21 cellular contexts compared by ENCODE assay signal in genomic region chr11:120751550-120751949, GRCh38.
A peak's percentile ranks its signal among the peaks of the same experiment; 100 is the strongest.
DNase-seq lines count a peak whose midpoint lies in the region; ATAC-seq and TF ChIP-seq lines count a peak whose summit lies in the region.
"Had no signal": no experiment of that assay in that cellular context is flagged by ENCODE, and none has a peak within 500 bp of the region (broad histone marks: within the 10 kb centered on the region; RNA-seq: fewer than 3 reads in every experiment).

No MANE protein-coding gene starts in this region.

- peak; percentile 25 for ATAC-seq in mucosa of descending colon

- TF ChIP-seq CTCF in mucosa of descending colon (IDR thresholded peaks at IDR 0.05), result no peak
- TF ChIP-seq CTCF in ovary (IDR thresholded peaks at IDR 0.05), result no peak

- DNase-seq in AG20443 (ENCODE audit: low spot score) (peak; percentile 5), H7 (peak; percentile 21), mucosa of descending colon (no peak), mesendoderm (no peak), ovary (no peak)
- no peak for DNase-seq in activated naive CD4-positive, alpha-beta T cell treated with Interleukin-2 at 50 U/mL for 16 hours
- DNase-seq: CD4-positive, CD25-positive, alpha-beta regulatory T cell; DMS153; DND-41; H9; KBM-7; MV-4-11; NCI-H1105; NCI-H1694; NCI-H2081; NCI-H2227 treated with DMSO at 0.1 percent for 48 hours; SIG-M5 had no signal

- no peak overlapping the region for H2AK5ac ChIP-seq in mesendoderm (ENCODE audit: low read length)

- H3K9me3 ChIP-seq in mucosa of descending colon, result no peaks in the 10 kb centered on the region
- H3K9me3 ChIP-seq in ovary, result no peaks in the 10 kb centered on the region
- H3K9me3 ChIP-seq: BLaER1 had no signal

- H3K9ac ChIP-seq in mesendoderm (ENCODE audit: low read length), result no peak overlapping the region
- H3K9ac ChIP-seq: BLaER1 had no signal

- H3K27ac ChIP-seq in cingulate gyrus (ENCODE audit: low read depth, low read length) (peak overlapping the region; percentile 14), mesendoderm (ENCODE audit: low read depth, low read length) (no peak overlapping the region), ovary (no peak overlapping the region)
- H3K27ac ChIP-seq: BLaER1, RWPE1, SK-N-MC had no signal

- no CpG with 5 or more reads among the region's 9 CpGs for WGBS in mesendoderm (ENCODE audit: extremely low coverage, insufficient coverage, low lambda C conversion rate)
- WGBS in ovary, 3 donors, result 24 to 29% (median 28%) methylated on average over 9 of the region's 9 CpGs

- H3K27me3 ChIP-seq in H7 (ENCODE audit: control insufficient read depth, insufficient read depth, low read length) (no peaks in the 10 kb centered on the region), mesendoderm (ENCODE audit: insufficient read depth, low read length, poor library complexity) (no peaks in the 10 kb centered on the region), ovary (no peaks in the 10 kb centered on the region)
- H3K27me3 ChIP-seq: BLaER1 had no signal

- no peak overlapping the region for H3K18ac ChIP-seq in mesendoderm (ENCODE audit: low read length)

- no peak overlapping the region for H3K4me2 ChIP-seq in mesendoderm (ENCODE audit: low read length)
- H3K4me2 ChIP-seq: BLaER1 had no signal

- H3K79me2 ChIP-seq in mesendoderm (ENCODE audit: control insufficient read depth, insufficient read depth, low read length), result no peaks in the 10 kb centered on the region

- H2BK120ac ChIP-seq in mesendoderm (ENCODE audit: low read depth, low read length), result no peak overlapping the region

- H3K56ac ChIP-seq in mesendoderm (ENCODE audit: low read length), result no peak overlapping the region

- no peak for TF ChIP-seq EP300 in ovary (IDR thresholded peaks at IDR 0.05)

- TF ChIP-seq POLR2A in ovary (IDR thresholded peaks at IDR 0.05), result no peak

- H3K23ac ChIP-seq in mesendoderm (ENCODE audit: low read length), result no peak overlapping the region

- H3K4me3 ChIP-seq in H7 (ENCODE audit: insufficient read depth, low read depth, low read length) (no peak overlapping the region), mucosa of descending colon (no peak overlapping the region), mesendoderm (ENCODE audit: low read length) (no peak overlapping the region), ovary (no peak overlapping the region)
- H3K4me3 ChIP-seq: BLaER1, SK-N-MC had no signal

- H4K8ac ChIP-seq in mesendoderm (ENCODE audit: low read depth, low read length), result no peak overlapping the region

- intact Hi-C loops in mucosa of descending colon (cut with DNase I, micrococcal nuclease) (no loop called here), ovary (cut with DNase I) (no loop called here)

- H3K4ac ChIP-seq in mesendoderm (ENCODE audit: low read depth, low read length), result no peak overlapping the region

- no peak overlapping the region for H2BK5ac ChIP-seq in mesendoderm (ENCODE audit: low read length)

- H3K4me1 ChIP-seq in mucosa of descending colon (ENCODE audit: low read depth) (no peaks in the 10 kb centered on the region), mesendoderm (ENCODE audit: control insufficient read depth, low read depth, low read length) (peaks cover 2% of the 10 kb centered on the region), ovary (ENCODE audit: insufficient read depth) (peaks cover 5% of the 10 kb centered on the region)

- H3K36me3 ChIP-seq in H7 (replicated peaks; ENCODE audit: control insufficient read depth, insufficient read depth, low read length) (no peaks in the 10 kb centered on the region), mucosa of descending colon (ENCODE audit: low read depth) (no peaks in the 10 kb centered on the region), mesendoderm (ENCODE audit: control insufficient read depth, insufficient read depth, low read length) (no peaks in the 10 kb centered on the region), ovary (no peaks in the 10 kb centered on the region)
- H3K36me3 ChIP-seq: BLaER1 had no signal

- H3K79me1 ChIP-seq in mesendoderm (ENCODE audit: low read length), result no peaks in the 10 kb centered on the region

- no peak overlapping the region for H4K5ac ChIP-seq in mesendoderm (ENCODE audit: low read length)

- no peak overlapping the region for H2BK15ac ChIP-seq in mesendoderm (replicated peaks; ENCODE audit: low read depth)

Comparison
In these comparisons a context has a peak if more than half of its experiments do, and no peak if none do; other contexts are left out.
1. DNase-seq: peak in AG20443 (single experiment) and H7 (single experiment); none in mucosa of descending colon (0 of 3), mesendoderm (single experiment), activated naive CD4-positive, alpha-beta T cell treated with Interleukin-2 at 50 U/mL for 16 hours (single experiment) and ovary (0 of 5).